26 cellular contexts compared by ENCODE assay signal in genomic region chr2:16123881-16124780, GRCh38.
"Had no signal": no experiment of that assay in that cellular context is flagged by ENCODE, and none has a peak within 500 bp of the region (broad histone marks: within the 10 kb centered on the region; RNA-seq: fewer than 3 reads in every experiment).

No MANE protein-coding gene starts in this region.

- H3K4me1 ChIP-seq: breast epithelium, left ventricle myocardium inferior, pancreas, spleen, testis, upper lobe of left lung had no signal

- H3K4me2 ChIP-seq: neural progenitor cell had no signal

- ATAC-seq: pancreas; sciatic nerve; stimulated activated memory B cell treated with anti-CD40 and anti-IgM and Interleukin-4, amounts not matched to agents 10 μg/mL and 1 μg/mL and 100 μg/mL, for 72 hours had no signal

- H3K4me1 Mint-ChIP-seq: naive B cell; stimulated activated memory B cell treated with anti-CD40 and anti-IgM and Interleukin-4, amounts not matched to agents 10 μg/mL and 1 μg/mL and 100 μg/mL, for 72 hours had no signal

- H3K27me3 Mint-ChIP-seq: stimulated activated memory B cell treated with anti-CD40 and anti-IgM and Interleukin-4, amounts not matched to agents 10 μg/mL and 1 μg/mL and 100 μg/mL, for 72 hours had no signal

- H3K9me3 ChIP-seq: breast epithelium, pancreas, testis, upper lobe of left lung had no signal

- DNase-seq: activated CD4-positive, alpha-beta T cell treated with anti-CD3 and anti-CD28 coated beads, Interleukin-2, amount 50 U/mL, for 1 hour; activated CD4-positive, CD25-positive, alpha-beta regulatory T cell; activated CD8-positive, alpha-beta memory T cell treated with anti-CD3 and anti-CD28 coated beads for 24 hours; activated CD8-positive, alpha-beta memory T cell treated with anti-CD3 and anti-CD28 coated beads, Interleukin-2, amount 50 U/mL, for 48 hours; activated effector memory CD4-positive, alpha-beta T cell treated with Interleukin-2 at 50 U/mL for 16 hours; activated naive CD4-positive, alpha-beta T cell treated with anti-CD3 and anti-CD28 coated beads, Interleukin-2, amount 50 U/mL, for 16 hours; activated T-cell treated with anti-CD3 and anti-CD28 coated beads, Interleukin-2, amount 50 U/mL, for 48 hours; aorta; cerebellar nuclear complex; effector memory CD4-positive, alpha-beta T cell; hypothalamus; left ventricle myocardium inferior; mammary epithelial cell; naive B cell; pancreas; spleen; stimulated activated CD4-positive, alpha-beta T cell treated with anti-CD3 and anti-CD28 coated beads, Interleukin-4, amount 100 ng/mL, for 4 hours; T-helper 1 cell; T-helper 9 cell; testis; upper lobe of left lung had no signal

- H3K27me3 ChIP-seq: breast epithelium, neural progenitor cell, pancreas, testis, upper lobe of left lung had no signal

- H3K27ac ChIP-seq: breast epithelium, left ventricle myocardium inferior, neural progenitor cell, pancreas, spleen, testis, upper lobe of left lung had no signal

- H3K36me3 ChIP-seq: breast epithelium, left ventricle myocardium inferior, neural progenitor cell, pancreas, spleen, upper lobe of left lung had no signal

- H3K9me3 Mint-ChIP-seq: stimulated activated memory B cell treated with anti-CD40 and anti-IgM and Interleukin-4, amounts not matched to agents 10 μg/mL and 1 μg/mL and 100 μg/mL, for 72 hours had no signal

- H3K4me3 Mint-ChIP-seq: naive B cell; neural progenitor cell; stimulated activated memory B cell treated with anti-CD40 and anti-IgM and Interleukin-4, amounts not matched to agents 10 μg/mL and 1 μg/mL and 100 μg/mL, for 72 hours had no signal

- FAIRE-seq: keratinocyte, pancreas had no signal

- H2AFZ ChIP-seq: neural progenitor cell had no signal

- H3K36me3 Mint-ChIP-seq: naive B cell; neural progenitor cell; stimulated activated memory B cell treated with anti-CD40 and anti-IgM and Interleukin-4, amounts not matched to agents 10 μg/mL and 1 μg/mL and 100 μg/mL, for 72 hours had no signal

- H3K27ac Mint-ChIP-seq: naive B cell; stimulated activated memory B cell treated with anti-CD40 and anti-IgM and Interleukin-4, amounts not matched to agents 10 μg/mL and 1 μg/mL and 100 μg/mL, for 72 hours had no signal

- H3K4me3 ChIP-seq: breast epithelium, left ventricle myocardium inferior, neural progenitor cell, pancreas, spleen, testis, upper lobe of left lung had no signal
